Comparison of ENCODE assay signal across 9 cellular contexts in genomic region chr2:206230060-206230890, GRCh38. TPM values are rescaled to one million over a fixed set of nuclear protein-coding genes. Genes with fewer than 3 reads are reported as not detected.
DNase-seq lines count a peak whose midpoint lies in the region; ATAC-seq and TF ChIP-seq lines count a peak whose summit lies in the region.
"Had no signal": no experiment of that assay in that cellular context is flagged by ENCODE, and none has a peak within 500 bp of the region (broad histone marks: within the 10 kb centered on the region; RNA-seq: fewer than 3 reads in every experiment).

No MANE protein-coding gene starts in this region.

- H3K27ac Mint-ChIP-seq in nephron progenitor cell = peak overlapping the region; percentile 76

- DNase-seq in H7 (peak; percentile 64), NCI-H2171 treated with DMSO at 0.1 percent for 48 hours (lab: John Stamatoyannopoulos, UW) (peak; percentile 90), brain microvascular endothelial cell (no peak), nephron progenitor cell (peak; percentile 7), activated gamma-delta T cell (lab: John Stamatoyannopoulos, UW) (no peak), HuH-7.5 (ENCODE audit: low spot score) (no peak)

- peaks cover 19% of the 10 kb centered on the region for H3K9me3 Mint-ChIP-seq in nephron progenitor cell

- peaks cover 6% of the 10 kb centered on the region for H3K27me3 Mint-ChIP-seq in nephron progenitor cell (ENCODE audit: low read depth, poor library complexity)

- in situ Hi-C loops in brain microvascular endothelial cell (cut with HindIII; ENCODE audit: low pct_ligation_motif_present, low sequenced_read_pairs) = no loop called here

- H3K4me3 ChIP-seq in H7 (ENCODE audit: insufficient read depth, low read depth, low read length) (no peak overlapping the region), brain microvascular endothelial cell (ENCODE audit: low read depth, low read length) (no peak overlapping the region)
- H3K4me3 ChIP-seq: breast epithelium had no signal

- no peaks in the 10 kb centered on the region for H3K36me3 Mint-ChIP-seq in nephron progenitor cell (ENCODE audit: low read depth)

- peaks cover 41% of the 10 kb centered on the region for H3K4me1 Mint-ChIP-seq in nephron progenitor cell

- no peaks in the 10 kb centered on the region for H3K36me3 ChIP-seq in H7 (replicated peaks; ENCODE audit: control insufficient read depth, insufficient read depth, low read length)
- H3K36me3 ChIP-seq in brain microvascular endothelial cell (replicated peaks) = no peaks in the 10 kb centered on the region
- H3K36me3 ChIP-seq: breast epithelium had no signal

- TF ChIP-seq CTCF in brain microvascular endothelial cell (IDR thresholded peaks at IDR 0.05; ENCODE audit: low read depth, low read length, missing control alignments) (peak; percentile 35), nephron progenitor cell (IDR thresholded peaks at IDR 0.05) (no peak)

- peak overlapping the region; percentile 22 for H3K4me3 Mint-ChIP-seq in nephron progenitor cell

- ATAC-seq in HG03442 (IDR thresholded peaks at IDR 0.05; ENCODE audit: unreplicated experiment) (no peak), HG03457 (IDR thresholded peaks at IDR 0.05; ENCODE audit: unreplicated experiment) (no peak)

- H3K27me3 ChIP-seq in H7 (ENCODE audit: control insufficient read depth, insufficient read depth, low read length) (no peaks in the 10 kb centered on the region), brain microvascular endothelial cell (replicated peaks) (no peaks in the 10 kb centered on the region)
- H3K27me3 ChIP-seq: breast epithelium had no signal

- no peak overlapping the region for H3K27ac ChIP-seq in brain microvascular endothelial cell
- H3K27ac ChIP-seq: breast epithelium had no signal

RNA-seq across cellular contexts. Expression of gene ZDBF2, which starts 44.2 kb away (rescaled TPM):
- total RNA-seq in H7 (2014; rRNA removed; shearing (Covaris generic)) = 10.1 and 17.2 TPM in 2 replicates

Comparison
In these comparisons a context has a peak if more than half of its experiments do, and no peak if none do; other contexts are left out.
1. DNase-seq: peak in H7 (single experiment), NCI-H2171 treated with DMSO at 0.1 percent for 48 hours (single experiment) and nephron progenitor cell (single experiment); none in brain microvascular endothelial cell (single experiment), activated gamma-delta T cell (single experiment) and HuH-7.5 (single experiment).